ENCODE assay signal across 1 cellular context in genomic region chr11:2830030-2830812, GRCh38.
TF ChIP-seq lines count a peak whose summit lies in the region.

No MANE protein-coding gene starts in this region.

TF ChIP-seq in SK-N-SH, 30 proteins besides CTCF, POLR2A, EP300 and RAD21 (continued from another document):
- TF ChIP-seq REST (IDR thresholded peaks at IDR 0.05; ENCODE audit: low read depth, low read length) (no peak), FOXM1 (IDR thresholded peaks at IDR 0.05; ENCODE audit: low read depth) (no peak), USF1 (IDR thresholded peaks at IDR 0.05; ENCODE audit: borderline replicate concordance, low read depth) (no peak), TEAD4 (IDR thresholded peaks at IDR 0.05; ENCODE audit: borderline replicate concordance, insufficient read depth) (no peak)
